ENCODE assay signal across 15 cellular contexts in the genomic region with DNA sequence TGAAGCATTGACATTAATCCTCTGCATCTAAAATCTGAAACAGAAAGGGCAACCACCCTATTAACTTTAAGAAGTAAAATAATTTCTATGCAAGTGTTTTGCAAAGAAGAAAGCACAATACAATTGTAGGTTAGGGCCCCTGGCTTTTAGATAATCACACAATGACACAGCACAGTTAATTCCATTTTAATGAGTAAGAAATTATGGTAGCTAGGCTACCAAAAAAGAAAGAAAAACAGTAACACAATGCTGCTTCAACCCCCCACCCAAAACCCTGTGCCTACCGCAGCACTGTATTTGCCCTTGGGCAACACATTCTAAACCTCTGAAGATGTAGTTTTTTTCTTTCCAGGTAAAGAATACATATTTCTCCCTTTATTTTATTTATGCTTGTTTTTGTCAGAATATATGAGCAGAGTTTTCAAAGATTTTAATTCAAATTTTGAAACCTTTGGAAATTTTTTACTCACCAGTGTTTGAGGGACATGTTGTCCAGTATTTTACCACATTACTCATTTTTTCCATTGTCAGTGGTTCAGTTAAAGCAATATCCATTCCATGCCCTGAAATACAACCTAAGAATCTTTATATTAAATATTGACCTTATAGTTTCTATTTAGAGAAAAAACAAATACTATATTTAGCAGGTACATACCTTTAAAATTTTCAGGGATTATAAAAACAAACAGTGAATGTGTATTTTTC. TPM values are rescaled to one million over a fixed set of nuclear protein-coding genes. Genes with fewer than 3 reads are reported as not detected.
DNase-seq lines count a peak whose midpoint lies in the region; TF ChIP-seq lines count a peak whose summit lies in the region.
"Had no signal": no experiment of that assay in that cellular context is flagged by ENCODE, and none has a peak within 500 bp of the region (broad histone marks: within the 10 kb centered on the region; RNA-seq: fewer than 3 reads in every experiment).

No MANE protein-coding gene starts in this region.

- no peaks in the 10 kb centered on the region for H3K4me1 Mint-ChIP-seq in T-helper 2 cell treated with Interferon-gamma antibody and Interleukin-4, amounts not matched to agents 5 μg/mL and 100 μg/mL, for 36 hours (ENCODE audit: low read depth)
- H3K4me1 Mint-ChIP-seq: activated naive CD8-positive, alpha-beta T cell treated with anti-CD3 and anti-CD28 coated beads, Interleukin-2, amount 10 ng/mL, durations not matched to agents 7 days and 5 days had no signal

- H3K27me3 Mint-ChIP-seq in T-helper 2 cell treated with Interferon-gamma antibody and Interleukin-4, amounts not matched to agents 5 μg/mL and 100 μg/mL, for 36 hours (ENCODE audit: low read depth): no peaks in the 10 kb centered on the region
- H3K27me3 Mint-ChIP-seq: activated naive CD8-positive, alpha-beta T cell treated with anti-CD3 and anti-CD28 coated beads, Interleukin-2, amount 10 ng/mL, durations not matched to agents 7 days and 5 days had no signal

- H3K4me3 ChIP-seq in SJCRH30 (no peak overlapping the region), fibroblast of mammary gland (ENCODE audit: control insufficient read depth, low read depth, low read length) (no peak overlapping the region)
- H3K4me3 ChIP-seq: heart left ventricle, neural progenitor cell, skin epidermis had no signal

- TF ChIP-seq CTCF in fibroblast of mammary gland (conservative IDR thresholded peaks at IDR 0.05; ENCODE audit: control insufficient read depth, insufficient read depth, low read depth, low read length): no peak

- no peak overlapping the region for H3K27ac Mint-ChIP-seq in T-helper 2 cell treated with Interferon-gamma antibody and Interleukin-4, amounts not matched to agents 5 μg/mL and 100 μg/mL, for 36 hours
- H3K27ac Mint-ChIP-seq: activated naive CD8-positive, alpha-beta T cell treated with anti-CD3 and anti-CD28 coated beads, Interleukin-2, amount 10 ng/mL, durations not matched to agents 7 days and 5 days; neural progenitor cell had no signal

- H3K27ac ChIP-seq in SJCRH30: peak overlapping the region; percentile 78
- H3K27ac ChIP-seq: 22Rv1, heart left ventricle, neural progenitor cell had no signal

- H3K4me1 ChIP-seq in SJCRH30: peaks cover 27% of the 10 kb centered on the region
- H3K4me1 ChIP-seq: heart left ventricle had no signal

- no peaks in the 10 kb centered on the region for H3K27me3 ChIP-seq in SJCRH30
- H3K27me3 ChIP-seq: heart left ventricle, neural progenitor cell had no signal

- H3K4me3 Mint-ChIP-seq in T-helper 2 cell treated with Interferon-gamma antibody and Interleukin-4, amounts not matched to agents 5 μg/mL and 100 μg/mL, for 36 hours: no peak overlapping the region
- H3K4me3 Mint-ChIP-seq: activated naive CD8-positive, alpha-beta T cell treated with anti-CD3 and anti-CD28 coated beads, Interleukin-2, amount 10 ng/mL, durations not matched to agents 7 days and 5 days; neural progenitor cell had no signal

- no peaks in the 10 kb centered on the region for H3K36me3 Mint-ChIP-seq in T-helper 2 cell treated with Interferon-gamma antibody and Interleukin-4, amounts not matched to agents 5 μg/mL and 100 μg/mL, for 36 hours (ENCODE audit: low read depth)
- H3K36me3 Mint-ChIP-seq: activated naive CD8-positive, alpha-beta T cell treated with anti-CD3 and anti-CD28 coated beads, Interleukin-2, amount 10 ng/mL, durations not matched to agents 7 days and 5 days; neural progenitor cell had no signal

- H3K36me3 ChIP-seq in SJCRH30: no peaks in the 10 kb centered on the region
- H3K36me3 ChIP-seq: heart left ventricle, neural progenitor cell had no signal

- H3K9me3 Mint-ChIP-seq in T-helper 2 cell treated with Interferon-gamma antibody and Interleukin-4, amounts not matched to agents 5 μg/mL and 100 μg/mL, for 36 hours: no peaks in the 10 kb centered on the region
- H3K9me3 Mint-ChIP-seq: activated naive CD8-positive, alpha-beta T cell treated with anti-CD3 and anti-CD28 coated beads, Interleukin-2, amount 10 ng/mL, durations not matched to agents 7 days and 5 days had no signal

- peak in 2 of 3 experiments; percentile 34 to 70 for DNase-seq in NCI-H1417 (lab: John Stamatoyannopoulos, UW)
- no peak for DNase-seq in NCI-H1417 treated with DMSO at 0.1 percent for 48 hours (lab: John Stamatoyannopoulos, UW)
- peak; percentile 54 to 68 for DNase-seq in SJCRH30
- peak; percentile 29 for DNase-seq in fibroblast of mammary gland (ENCODE audit: low read depth)
- peak; percentile 36 for DNase-seq in stromal cell of bone marrow (ENCODE audit: low read depth)
- DNase-seq in DMS53 treated with DMSO at 0.1 percent for 48 hours (lab: John Stamatoyannopoulos, UW; ENCODE audit: unreplicated experiment): no peak
- DNase-seq in activated naive CD4-positive, alpha-beta T cell treated with Interleukin-2 at 50 U/mL for 16 hours: no peak
- DNase-seq in T-helper 2 cell treated with Interferon-gamma antibody and Interleukin-4, amounts not matched to agents 5 μg/mL and 100 μg/mL, for 36 hours (ENCODE audit: low spot score): no peak
- DNase-seq: activated naive CD8-positive, alpha-beta T cell treated with anti-CD3 and anti-CD28 coated beads, Interleukin-2, amount 10 ng/mL, durations not matched to agents 7 days and 5 days; effector memory CD4-positive, alpha-beta T cell; heart left ventricle; NCI-H82 had no signal

- no peaks in the 10 kb centered on the region for H3K9me3 ChIP-seq in SJCRH30 (replicated peaks)
- H3K9me3 ChIP-seq: heart left ventricle had no signal

RNA-seq across cellular contexts. Expression of a gene that starts 21.1 kb away (rescaled TPM):
- 2.4 and 2.7 TPM in 2 replicates for total RNA-seq in SJCRH30 (2014; rRNA removed; shearing (Covaris generic))
- total RNA-seq: activated naive CD8-positive, alpha-beta T cell treated with anti-CD3 and anti-CD28 coated beads, Interleukin-2, amount 10 ng/mL, durations not matched to agents 7 days and 5 days had no signal

Comparison
In these comparisons a context has a peak if more than half of its experiments do, and no peak if none do; other contexts are left out.
1. DNase-seq: peak in NCI-H1417 (2 of 3), SJCRH30 (2 of 2), fibroblast of mammary gland (single experiment) and stromal cell of bone marrow (single experiment); none in NCI-H1417 treated with DMSO at 0.1 percent for 48 hours (single experiment), DMS53 treated with DMSO at 0.1 percent for 48 hours (single experiment), activated naive CD4-positive, alpha-beta T cell treated with Interleukin-2 at 50 U/mL for 16 hours (single experiment) and T-helper 2 cell treated with Interferon-gamma antibody and Interleukin-4, amounts not matched to agents 5 μg/mL and 100 μg/mL, for 36 hours (single experiment).